ENCODE assay signal across 16 cellular contexts in genomic region chr17:2797226-2797625, GRCh38. TPM values are rescaled to one million over a fixed set of nuclear protein-coding genes. Genes with fewer than 3 reads are reported as not detected.
DNase-seq lines count a peak whose midpoint lies in the region; ATAC-seq and TF ChIP-seq lines count a peak whose summit lies in the region.
"Had no signal": no experiment of that assay in that cellular context is flagged by ENCODE, and none has a peak within 500 bp of the region (broad histone marks: within the 10 kb centered on the region; RNA-seq: fewer than 3 reads in every experiment).

No MANE protein-coding gene starts in this region.

- H3K36me3 Mint-ChIP-seq in activated CD4-positive, alpha-beta T cell treated with anti-CD3 and anti-CD28 coated beads, Interleukin-2, amount 10 ng/mL, durations not matched to agents 7 days and 5 days (ENCODE audit: low read depth): peaks cover 36% of the 10 kb centered on the region
- H3K36me3 Mint-ChIP-seq in dendritic cell treated with granulocyte-macrophage colony-stimulating factor and Interleukin-4, amounts not matched to agents 40 ng/mL and 50 ng/mL, for 4 days (ENCODE audit: low read depth): peaks cover 31% of the 10 kb centered on the region
- H3K36me3 Mint-ChIP-seq in nephron progenitor cell (ENCODE audit: low read depth): no peaks in the 10 kb centered on the region

- ATAC-seq in HG03175 (IDR thresholded peaks at IDR 0.05; ENCODE audit: unreplicated experiment): no peak
- ATAC-seq: esophagus mucosa had no signal

- H3K9me3 Mint-ChIP-seq in activated CD4-positive, alpha-beta T cell treated with anti-CD3 and anti-CD28 coated beads, Interleukin-2, amount 10 ng/mL, durations not matched to agents 7 days and 5 days: no peaks in the 10 kb centered on the region
- H3K9me3 Mint-ChIP-seq in dendritic cell treated with granulocyte-macrophage colony-stimulating factor and Interleukin-4, amounts not matched to agents 40 ng/mL and 50 ng/mL, for 4 days: no peaks in the 10 kb centered on the region
- H3K9me3 Mint-ChIP-seq in nephron progenitor cell: no peaks in the 10 kb centered on the region

- peaks cover 74% of the 10 kb centered on the region for H3K4me1 Mint-ChIP-seq in activated CD4-positive, alpha-beta T cell treated with anti-CD3 and anti-CD28 coated beads, Interleukin-2, amount 10 ng/mL, durations not matched to agents 7 days and 5 days
- peaks cover 87% of the 10 kb centered on the region for H3K4me1 Mint-ChIP-seq in dendritic cell treated with granulocyte-macrophage colony-stimulating factor and Interleukin-4, amounts not matched to agents 40 ng/mL and 50 ng/mL, for 4 days (ENCODE audit: low read depth)
- H3K4me1 Mint-ChIP-seq in nephron progenitor cell: peaks cover 35% of the 10 kb centered on the region

- no peaks in the 10 kb centered on the region for H3K36me3 ChIP-seq in rectal smooth muscle tissue (ENCODE audit: control insufficient read depth, insufficient read depth, low read length)
- H3K36me3 ChIP-seq: prostate gland, SJSA1 had no signal

- H3K27ac Mint-ChIP-seq in activated CD4-positive, alpha-beta T cell treated with anti-CD3 and anti-CD28 coated beads, Interleukin-2, amount 10 ng/mL, durations not matched to agents 7 days and 5 days: peak overlapping the region; percentile 65
- peak overlapping the region; percentile 73 for H3K27ac Mint-ChIP-seq in dendritic cell treated with granulocyte-macrophage colony-stimulating factor and Interleukin-4, amounts not matched to agents 40 ng/mL and 50 ng/mL, for 4 days
- H3K27ac Mint-ChIP-seq in nephron progenitor cell: no peak overlapping the region

- intact Hi-C loops in dendritic cell treated with granulocyte-macrophage colony-stimulating factor and Interleukin-4, amounts not matched to agents 40 ng/mL and 50 ng/mL, for 4 days (cut with micrococcal nuclease): loop anchor here (10.0 kb wide), 1 partner anchor 138 kb away; no protein-coding TSS in a partner anchor

- no peak overlapping the region for H3K9ac ChIP-seq in rectal smooth muscle tissue (ENCODE audit: low read length)
- H3K9ac ChIP-seq: KMS-11 had no signal

- H3K4me3 Mint-ChIP-seq in activated CD4-positive, alpha-beta T cell treated with anti-CD3 and anti-CD28 coated beads, Interleukin-2, amount 10 ng/mL, durations not matched to agents 7 days and 5 days: peak overlapping the region; percentile 88
- H3K4me3 Mint-ChIP-seq in dendritic cell treated with granulocyte-macrophage colony-stimulating factor and Interleukin-4, amounts not matched to agents 40 ng/mL and 50 ng/mL, for 4 days: peak overlapping the region; percentile 97
- H3K4me3 Mint-ChIP-seq in nephron progenitor cell: no peak overlapping the region

- no peaks in the 10 kb centered on the region for H3K4me1 ChIP-seq in rectal smooth muscle tissue (ENCODE audit: control insufficient read depth, insufficient read depth, low read length)
- H3K4me1 ChIP-seq: prostate gland, SJSA1 had no signal

- peaks cover 12% of the 10 kb centered on the region for H3K27me3 Mint-ChIP-seq in activated CD4-positive, alpha-beta T cell treated with anti-CD3 and anti-CD28 coated beads, Interleukin-2, amount 10 ng/mL, durations not matched to agents 7 days and 5 days
- H3K27me3 Mint-ChIP-seq in dendritic cell treated with granulocyte-macrophage colony-stimulating factor and Interleukin-4, amounts not matched to agents 40 ng/mL and 50 ng/mL, for 4 days: no peaks in the 10 kb centered on the region
- peaks cover 27% of the 10 kb centered on the region for H3K27me3 Mint-ChIP-seq in nephron progenitor cell (ENCODE audit: low read depth, poor library complexity)

- TF ChIP-seq CTCF in HL-60 (IDR thresholded peaks at IDR 0.05; ENCODE audit: insufficient read depth, low read length) (no peak), nephron progenitor cell (IDR thresholded peaks at IDR 0.05) (no peak)

- H3K27me3 ChIP-seq in HL-60 (ENCODE audit: insufficient read depth, poor library complexity, severe bottlenecking) (no peaks in the 10 kb centered on the region), rectal smooth muscle tissue (ENCODE audit: control insufficient read depth, insufficient read depth, low read length) (peaks cover 4% of the 10 kb centered on the region)

- POLR2A ChIA-PET in activated CD4-positive, alpha-beta T cell treated with anti-CD3 and anti-CD28 coated beads, Interleukin-2, amount 10 ng/mL, durations not matched to agents 7 days and 5 days (lab: Charles Lee): interaction anchor here (2.2 kb wide), 1 partner anchor 17 kb away, joined by 21 read pairs; no protein-coding TSS in a partner anchor

- H3K27ac ChIP-seq in HL-60 (replicated peaks) (peak overlapping the region; percentile 63), rectal smooth muscle tissue (ENCODE audit: low read depth, low read length) (no peak overlapping the region)
- H3K27ac ChIP-seq: KMS-11, prostate gland, SJSA1 had no signal

- peak overlapping the region; percentile 59 for H3K4me3 ChIP-seq in HL-60 (replicated peaks; ENCODE audit: insufficient read depth, low read length)
- peak overlapping the region; percentile 50 for H3K4me3 ChIP-seq in rectal smooth muscle tissue (ENCODE audit: low read length)
- H3K4me3 ChIP-seq: prostate gland, SJSA1 had no signal

- CTCF ChIA-PET in activated CD4-positive, alpha-beta T cell treated with anti-CD3 and anti-CD28 coated beads, Interleukin-2, amount 10 ng/mL, durations not matched to agents 7 days and 5 days (lab: Charles Lee): interaction anchor here (0.6 to 2.7 kb wide), 3 partner anchors 11 to 146 kb away, joined by 3 to 14 read pairs (median 11); no protein-coding TSS in a partner anchor

- peak; percentile 14 for DNase-seq in activated CD4-positive, alpha-beta T cell treated with anti-CD3 and anti-CD28 coated beads, Interleukin-2, amount 10 ng/mL, durations not matched to agents 7 days and 5 days
- DNase-seq in activated CD4-positive, alpha-beta T cell treated with anti-CD3 and anti-CD28 coated beads for 4 hours: no peak
- DNase-seq in HL-60 (ENCODE audit: low read depth in 1 of 2, low spot score in 1 of 2) (no peak), NK-92 (lab: John Stamatoyannopoulos, UW; ENCODE audit: unreplicated experiment) (no peak), nephron progenitor cell (no peak)
- DNase-seq: activated CD4-positive, CD25-positive, alpha-beta regulatory T cell; activated gamma-delta T cell treated with Interleukin-2 at 50 U/mL for 16 hours; NCI-H82 had no signal

RNA-seq across cellular contexts. Expression of gene RAP1GAP2, which starts 1.0 kb away (rescaled TPM):
- total RNA-seq in activated CD4-positive, alpha-beta T cell treated with anti-CD3 and anti-CD28 coated beads, Interleukin-2, amount 10 ng/mL, durations not matched to agents 7 days and 5 days: 10 to 100 TPM; 27.8 to 37.3 TPM

RNA-seq across cellular contexts. Expression of gene CCDC92B, which starts 47.8 kb away (rescaled TPM):
- total RNA-seq in activated CD4-positive, alpha-beta T cell treated with anti-CD3 and anti-CD28 coated beads, Interleukin-2, amount 10 ng/mL, durations not matched to agents 7 days and 5 days: under 1 TPM in 1 of 2 experiments, not detected in 1; 0.08 TPM
- total RNA-seq: lung microvascular endothelial cell, SJSA1 had no signal
